In genomic region chr15:67167131-67167530, GRCh38 we compare ENCODE assay signal across 2 cellular contexts.
TF ChIP-seq lines count a peak whose summit lies in the region.

No MANE protein-coding gene starts in this region.

TF ChIP-seq in IMR-90, 13 proteins besides CTCF, POLR2A, EP300 and RAD21:
- TF ChIP-seq BHLHE40 (IDR thresholded peaks at IDR 0.05; ENCODE audit: low read depth, low read length) (no peak), USF2 (IDR thresholded peaks at IDR 0.05; ENCODE audit: low read depth, low read length) (no peak), ELK1 (IDR thresholded peaks at IDR 0.05; ENCODE audit: borderline replicate concordance, low read depth, low read length) (no peak), SMC3 (IDR thresholded peaks at IDR 0.05; ENCODE audit: low read depth, low read length) (no peak), RFX5 (IDR thresholded peaks at IDR 0.05; ENCODE audit: low read depth, low read length) (no peak), MAFK (IDR thresholded peaks at IDR 0.05; ENCODE audit: low read depth, low read length) (no peak), MAZ (IDR thresholded peaks at IDR 0.05; ENCODE audit: borderline replicate concordance, low read depth, low read length) (no peak), RCOR1 (IDR thresholded peaks at IDR 0.05; ENCODE audit: insufficient replicate concordance, low read length) (no peak), MXI1 (IDR thresholded peaks at IDR 0.05; ENCODE audit: borderline replicate concordance, low read depth, low read length) (no peak), CHD1 (IDR thresholded peaks at IDR 0.05; ENCODE audit: low read depth, low read length) (no peak), NFE2L2 (IDR thresholded peaks at IDR 0.05; ENCODE audit: low read depth, low read length) (no peak), CEBPB (IDR thresholded peaks at IDR 0.05; ENCODE audit: low read depth, low read length) (no peak), FOS (IDR thresholded peaks at IDR 0.05; ENCODE audit: low read depth, low read length) (no peak)

TF ChIP-seq in endothelial cell of umbilical vein, 7 proteins besides CTCF, POLR2A, EP300 and RAD21:
- TF ChIP-seq JUN (IDR thresholded peaks at IDR 0.05; ENCODE audit: borderline replicate concordance, insufficient read depth, insufficient read length, low read depth) (no peak), MAX (IDR thresholded peaks at IDR 0.05; ENCODE audit: insufficient read depth, insufficient read length) (no peak), EZH2 (IDR thresholded peaks at IDR 0.05; ENCODE audit: borderline replicate concordance, low read depth, low read length, severe bottlenecking) (no peak), POLR2AphosphoS5 (IDR thresholded peaks at IDR 0.05; ENCODE audit: insufficient read depth, low read depth, low read length) (no peak), FOS (IDR thresholded peaks at IDR 0.05; ENCODE audit: borderline replicate concordance, insufficient read depth, low read length) (no peak), GATA2 (IDR thresholded peaks at IDR 0.05; ENCODE audit: insufficient read depth, insufficient read length, low read depth, low read length) (no peak), MYC (IDR thresholded peaks at IDR 0.05; ENCODE audit: low read depth, low read length) (no peak)
